Comparison of ENCODE assay signal across 21 cellular contexts in genomic region chr13:66634384-66634783, GRCh38.
"Had no signal": no experiment of that assay in that cellular context is flagged by ENCODE, and none has a peak within 500 bp of the region (broad histone marks: within the 10 kb centered on the region; RNA-seq: fewer than 3 reads in every experiment).

No MANE protein-coding gene starts in this region.

- ATAC-seq: activated CD8-positive, alpha-beta memory T cell treated with anti-CD3 and anti-CD28 coated beads, Interleukin-2, amount 10 ng/mL, durations not matched to agents 7 days and 5 days; activated naive CD8-positive, alpha-beta T cell treated with anti-CD3 and anti-CD28 coated beads, Interleukin-2, amount 50 U/mL, for 24 hours; foreskin keratinocyte; mucosa of descending colon; T-cell had no signal

- H3K27me3 ChIP-seq: esophagus squamous epithelium, foreskin keratinocyte, tibial nerve had no signal

- H3K4me1 ChIP-seq: esophagus squamous epithelium, tibial nerve had no signal

- H3K27ac ChIP-seq: esophagus squamous epithelium, foreskin keratinocyte, tibial nerve had no signal

- H3K36me3 ChIP-seq: esophagus squamous epithelium, tibial nerve had no signal

- DNase-seq: activated B cell treated with CpG ODN at 0.5 μM for 24 hours; activated CD4-positive, alpha-beta memory T cell treated with anti-CD3 and anti-CD28 coated beads for 36 hours; activated CD4-positive, alpha-beta T cell treated with anti-CD3 and anti-CD28 coated beads for 4 hours; activated CD8-positive, alpha-beta memory T cell treated with anti-CD3 and anti-CD28 coated beads, Interleukin-2, amount 10 ng/mL, durations not matched to agents 7 days and 5 days; activated naive CD4-positive, alpha-beta T cell treated with anti-CD3 and anti-CD28 coated beads for 36 hours; activated naive CD8-positive, alpha-beta T cell treated with anti-CD3 and anti-CD28 coated beads, Interleukin-2, amount 50 U/mL, for 24 hours; activated T-cell treated with anti-CD3 and anti-CD28 coated beads, Interleukin-2, amount 50 U/mL, for 1 hour; aorta; dermis blood vessel endothelial cell; effector memory CD4-positive, alpha-beta T cell; esophagus squamous epithelium; hypothalamus; mucosa of descending colon; naive B cell; right cardiac atrium; small intestine; stimulated activated CD4-positive, alpha-beta T cell treated with anti-CD3 and anti-CD28 coated beads, Interleukin-15, amount 100 ng/mL, for 24 hours; stimulated activated CD4-positive, alpha-beta T cell treated with anti-CD3 and anti-CD28 coated beads, Interleukin-2, amount 100 ng/mL, for 48 hours; T-cell had no signal

- H3K4me3 ChIP-seq: esophagus squamous epithelium, mucosa of descending colon, tibial nerve had no signal

- H3K9me3 ChIP-seq: mucosa of descending colon, tibial nerve had no signal
